12 cellular contexts compared by ENCODE assay signal in genomic region chr17:48564200-48565023, GRCh38. TPM values are rescaled to one million over a fixed set of nuclear protein-coding genes. Genes with fewer than 3 reads are reported as not detected.
A peak's percentile ranks its signal among the peaks of the same experiment; 100 is the strongest.
DNase-seq lines count a peak whose midpoint lies in the region; ATAC-seq, FAIRE-seq and TF ChIP-seq lines count a peak whose summit lies in the region.
"Had no signal": no experiment of that assay in that cellular context is flagged by ENCODE, and none has a peak within 500 bp of the region (broad histone marks: within the 10 kb centered on the region; RNA-seq: fewer than 3 reads in every experiment).

No MANE protein-coding gene starts in this region.

- TF ChIP-seq POLR2A in GM12891 (IDR thresholded peaks at IDR 0.05; ENCODE audit: low read depth, low read length): no peak

- H3K4me3 ChIP-seq in SJSA1 (peak overlapping the region; percentile 36), heart right ventricle (peak overlapping the region in 9 of 10 donors; percentile 37 to 53 (median 41)), trophoblast cell (ENCODE audit: low read depth, low read length) (peak overlapping the region; percentile 63)

- H2BK12ac ChIP-seq in trophoblast cell (ENCODE audit: low read length): peak overlapping the region; percentile 41

- H3K27ac Mint-ChIP-seq in chondrocyte (ENCODE audit: unreplicated experiment): no peak overlapping the region

- H2AK5ac ChIP-seq in trophoblast cell (ENCODE audit: low read length): peak overlapping the region; percentile 3

- peaks cover 55% of the 10 kb centered on the region for H3K27me3 Mint-ChIP-seq in chondrocyte (ENCODE audit: low read depth)

- H3K9ac ChIP-seq in ES-I3 (ENCODE audit: low read depth, low read length) (peak overlapping the region; percentile 11; the same call in 1 of the 2 replicates), trophoblast cell (ENCODE audit: low read length) (no peak overlapping the region)

- H2AFZ ChIP-seq in trophoblast cell (ENCODE audit: insufficient read depth, low read length, poor library complexity): no peak overlapping the region

- no peak for FAIRE-seq in GM12891 (lab: Jason Lieb, UNC)

- H3K23ac ChIP-seq in trophoblast cell (ENCODE audit: low read length): no peak overlapping the region

- intact Hi-C loops in heart right ventricle (cut with DNase I): no loop called here

- DNase-seq in SJSA1 (ENCODE audit: low read depth in 1 of 2, low spot score in 2 of 2): no peak
- no peak for DNase-seq in heart right ventricle
- no peak for DNase-seq in trophoblast cell
- DNase-seq in SIG-M5 (lab: John Stamatoyannopoulos, UW): no peak
- DNase-seq in GM12891 (ENCODE audit: insufficient read length, low spot score): no peak
- no peak for DNase-seq in chondrocyte (ENCODE audit: low spot score)
- DNase-seq: DMS79, Kasumi-1 had no signal

- H3K79me2 ChIP-seq in trophoblast cell (ENCODE audit: control insufficient read depth, insufficient read depth, low read length, poor library complexity): no peaks in the 10 kb centered on the region

- H3K27me3 ChIP-seq in SJSA1 (replicated peaks) (no peaks in the 10 kb centered on the region), heart right ventricle (peaks cover 20 to 99% (median 96%) of the 10 kb centered on the region in 7 donors), trophoblast cell (ENCODE audit: insufficient read depth, low read length) (peaks cover 13% of the 10 kb centered on the region)

- H3K4me1 Mint-ChIP-seq in chondrocyte (ENCODE audit: low read depth): no peaks in the 10 kb centered on the region

- H4K91ac ChIP-seq in trophoblast cell (ENCODE audit: low read depth, low read length): peak overlapping the region; percentile 72

- H3K9me3 Mint-ChIP-seq in chondrocyte (ENCODE audit: low read depth): no peaks in the 10 kb centered on the region

- no peak overlapping the region for H3K4ac ChIP-seq in trophoblast cell (ENCODE audit: low read depth, low read length)

- no peaks in the 10 kb centered on the region for H3K36me3 Mint-ChIP-seq in chondrocyte (ENCODE audit: low read depth)

- WGBS in heart right ventricle, 2 donors: 3% methylated on average over 70 to 71 of the region's 71 CpGs
- no CpG with 5 or more reads among the region's 71 CpGs for WGBS in trophoblast cell (ENCODE audit: extremely low coverage, insufficient coverage, insufficient read length)

- peak overlapping the region; percentile 27 for H4K12ac ChIP-seq in trophoblast cell (ENCODE audit: low read depth, low read length)

- no peaks in the 10 kb centered on the region for H3K36me3 ChIP-seq in ES-I3 (ENCODE audit: insufficient read depth, low read length)
- H3K36me3 ChIP-seq in SJSA1: no peaks in the 10 kb centered on the region; the same call in 1 of the 2 replicates
- no peaks in the 10 kb centered on the region for H3K36me3 ChIP-seq in heart right ventricle
- H3K36me3 ChIP-seq in trophoblast cell (ENCODE audit: control insufficient read depth in 1 of 2, insufficient read depth in 2 of 2, low read length in 2 of 2): peaks cover 0 to 2% of the 10 kb centered on the region in 2 experiments
- H3K36me3 ChIP-seq: neutrophil had no signal

- no peak overlapping the region for H2BK5ac ChIP-seq in trophoblast cell (ENCODE audit: low read depth, low read length, poor library complexity)

- H3K9me3 ChIP-seq in ES-I3 (ENCODE audit: control insufficient read depth, insufficient read depth, low read length): no peaks in the 10 kb centered on the region; the same call in none of the 2 replicates
- H3K9me3 ChIP-seq in SJSA1 (replicated peaks): no peaks in the 10 kb centered on the region
- no peaks in the 10 kb centered on the region for H3K9me3 ChIP-seq in heart right ventricle
- H3K9me3 ChIP-seq in trophoblast cell (ENCODE audit: insufficient read depth, low read depth, low read length): peaks cover 7% of the 10 kb centered on the region
- H3K9me3 ChIP-seq: neutrophil had no signal

- H3K18ac ChIP-seq in trophoblast cell (ENCODE audit: low read length): peak overlapping the region; percentile 85

- peak in 2 of 8 donors; percentile 38 to 65 for ATAC-seq in heart right ventricle
- no peak for ATAC-seq in GM21717 (IDR thresholded peaks at IDR 0.05; ENCODE audit: unreplicated experiment)

- H3K79me1 ChIP-seq in trophoblast cell (ENCODE audit: low read length): peaks cover 3% of the 10 kb centered on the region

- H3K4me2 ChIP-seq in trophoblast cell (ENCODE audit: low read length): peak overlapping the region; percentile 63

- H3K14ac ChIP-seq in trophoblast cell (ENCODE audit: low read length): peak overlapping the region; percentile 66

- TF ChIP-seq CTCF in heart right ventricle (IDR thresholded peaks at IDR 0.05): no peak
- no peak for TF ChIP-seq CTCF in chondrocyte (IDR thresholded peaks at IDR 0.05)

- peak overlapping the region; percentile 70 for H4K8ac ChIP-seq in trophoblast cell (ENCODE audit: low read depth, low read length)

- no peak overlapping the region for H3K4me3 Mint-ChIP-seq in chondrocyte (ENCODE audit: unreplicated experiment)

- H2BK120ac ChIP-seq in trophoblast cell (ENCODE audit: insufficient read depth, low read length, poor library complexity): peak overlapping the region; percentile 21

- H3K4me1 ChIP-seq in ES-I3 (ENCODE audit: insufficient read depth, low read length) (peaks cover 12% of the 10 kb centered on the region), SJSA1 (replicated peaks) (peaks cover 6% of the 10 kb centered on the region), heart right ventricle (peaks cover 0 to 20% (median 4%) of the 10 kb centered on the region in 9 donors), trophoblast cell (ENCODE audit: control insufficient read depth in 1 of 2, insufficient read depth in 2 of 2, low read length in 2 of 2) (peaks cover 7 to 16% of the 10 kb centered on the region in 2 experiments)

- H3K27ac ChIP-seq in SJSA1 (no peak overlapping the region), heart right ventricle (peak overlapping the region in 5 of 10 donors; percentile 31 to 80 (median 58)), trophoblast cell (ENCODE audit: low read depth, low read length) (no peak overlapping the region)
- H3K27ac ChIP-seq: neutrophil had no signal

TF ChIP-seq in GM12891, 5 proteins besides CTCF, POLR2A, EP300 and RAD21:
- TF ChIP-seq TAF1 (IDR thresholded peaks at IDR 0.05; ENCODE audit: low read depth, low read length) (no peak), SPI1 (IDR thresholded peaks at IDR 0.05; ENCODE audit: low read depth, low read length) (no peak), PAX5 (IDR thresholded peaks at IDR 0.05; ENCODE audit: insufficient read depth, low read length, severe bottlenecking) (no peak), POLR2AphosphoS5 (IDR thresholded peaks at IDR 0.05; ENCODE audit: low read depth, low read length) (no peak)

RNA-seq across cellular contexts. Expression of gene HOXB4, which starts 13.7 kb away (rescaled TPM):
- 1.2 and 3.2 TPM in 2 replicates for total RNA-seq in SJSA1 (2014; rRNA removed; shearing (Covaris generic))
- total RNA-seq in heart right ventricle (1 to 10 TPM in 1 of 10 donors, under 1 TPM in 8, not detected in 1; 0.14 to 1.6 (median 0.29) TPM), chondrocyte (not detected in 3 replicates)
- 1 to 10 TPM in 1 of 2 donors, under 1 TPM in 1; 0.90 to 1.4 TPM for polyA plus RNA-seq in heart right ventricle
- polyA plus RNA-seq in trophoblast cell (2013): 5.5 and 6.2 TPM in 2 replicates
- 2.6 TPM for polyA plus RNA-seq in GM12891 (2012; ENCODE audit: low read depth, missing spikeins)

RNA-seq across cellular contexts. Expression of gene HOXB2, which starts 19.5 kb away (rescaled TPM):
- 4.2 and 10.5 TPM in 2 replicates for total RNA-seq in SJSA1 (2014; rRNA removed; shearing (Covaris generic))
- total RNA-seq in heart right ventricle: 1 to 10 TPM in 8 of 10 donors, under 1 TPM in 2; 0.47 to 7.9 (median 2.0) TPM
- polyA plus RNA-seq in heart right ventricle: 1 to 10 TPM; 4.5 to 7.8 TPM
- 30.4 and 31.0 TPM in 2 replicates for polyA plus RNA-seq in trophoblast cell (2013)
- 6.4 TPM for polyA plus RNA-seq in GM12891 (2012; ENCODE audit: low read depth, missing spikeins)
- total RNA-seq in chondrocyte: 0.72 TPM in 2 of 3 replicates, not detected in the other

RNA-seq across cellular contexts. Expression of gene HOXB3, which starts 25.6 kb away (rescaled TPM):
- 1.4 and 5.2 TPM in 2 replicates for total RNA-seq in SJSA1 (2014; rRNA removed; shearing (Covaris generic))
- total RNA-seq in heart right ventricle (1 to 10 TPM in 5 of 10 donors, under 1 TPM in 5; 0.24 to 3.9 (median 0.97) TPM), chondrocyte (0.18 to 0.57 TPM in 2 of 3 replicates, not detected in the other)
- 1 to 10 TPM; 1.3 to 5.9 TPM for polyA plus RNA-seq in heart right ventricle
- polyA plus RNA-seq in trophoblast cell (2013): 8.1 and 10.4 TPM in 2 replicates
- 6.2 TPM for polyA plus RNA-seq in GM12891 (2012; ENCODE audit: low read depth, missing spikeins)

RNA-seq across cellular contexts. Expression of gene HOXB5, which starts 29.2 kb away (rescaled TPM):
- 0.05 and 1.2 TPM in 2 replicates for total RNA-seq in SJSA1 (2014; rRNA removed; shearing (Covaris generic))
- total RNA-seq in heart right ventricle (under 1 TPM in 1 of 10 donors, not detected in 9; 0.18 TPM), chondrocyte (not detected in 3 replicates)
- under 1 TPM; 0.06 to 0.15 TPM for polyA plus RNA-seq in heart right ventricle
- 3.2 and 3.5 TPM in 2 replicates for polyA plus RNA-seq in trophoblast cell (2013)
- polyA plus RNA-seq in GM12891 (2012; ENCODE audit: low read depth, missing spikeins): not detected
- total RNA-seq: activated CD8-positive, alpha-beta memory T cell treated with anti-CD3 and anti-CD28 coated beads for 36 hours had no signal

RNA-seq across cellular contexts. Expression of gene HOXB1, which starts 33.6 kb away (rescaled TPM):
- total RNA-seq in SJSA1 (2014; rRNA removed; shearing (Covaris generic)): not detected in 2 replicates
- total RNA-seq in heart right ventricle (not detected), chondrocyte (not detected in 3 replicates)
- polyA plus RNA-seq in heart right ventricle: not detected
- polyA plus RNA-seq in trophoblast cell (2013): 0.04 and 0.06 TPM in 2 replicates
- not detected for polyA plus RNA-seq in GM12891 (2012; ENCODE audit: low read depth, missing spikeins)
- total RNA-seq: activated CD8-positive, alpha-beta memory T cell treated with anti-CD3 and anti-CD28 coated beads for 36 hours had no signal
